ENCODE assay signal across 19 cellular contexts in genomic region chr11:67413266-67413797, GRCh38. TPM values are rescaled to one million over a fixed set of nuclear protein-coding genes. Genes with fewer than 3 reads are reported as not detected.
DNase-seq lines count a peak whose midpoint lies in the region; ATAC-seq and TF ChIP-seq lines count a peak whose summit lies in the region.
"Had no signal": no experiment of that assay in that cellular context is flagged by ENCODE, and none has a peak within 500 bp of the region (broad histone marks: within the 10 kb centered on the region; RNA-seq: fewer than 3 reads in every experiment).

No MANE protein-coding gene starts in this region.

- DNase-seq in activated naive CD4-positive, alpha-beta T cell treated with anti-CD3 and anti-CD28 coated beads, Interleukin-2, amount 50 U/mL, for 16 hours: no peak
- DNase-seq in activated B cell treated with CpG ODN at 0.5 μM for 24 hours (no peak), glutamatergic neuron (no peak), GM19240 (ENCODE audit: insufficient read length, low spot score) (no peak), SW 1271 (lab: John Stamatoyannopoulos, UW) (no peak), retina (no peak)
- DNase-seq: activated CD4-positive, alpha-beta T cell treated with anti-CD3 and anti-CD28 coated beads, Interleukin-2, amount 50 U/mL, for 1 hour; activated effector memory CD4-positive, alpha-beta T cell treated with Interleukin-2 at 50 U/mL for 16 hours; DMS 273 treated with DMSO at 0.1 percent for 48 hours; GM23248; NCI-H2081 treated with DMSO at 0.1 percent for 48 hours; NCI-H774; nephron progenitor cell; stimulated activated CD4-positive, alpha-beta T cell treated with anti-CD3 and anti-CD28 coated beads, Interleukin-1b, Interleukin-23, amount 100 ng/mL, for 48 hours; tibial artery had no signal

- H3K27me3 Mint-ChIP-seq in activated naive CD4-positive, alpha-beta T cell treated with anti-CD3 and anti-CD28 coated beads, Interleukin-2, amount 50 U/mL, for 24 hours: no peaks in the 10 kb centered on the region
- no peaks in the 10 kb centered on the region for H3K27me3 Mint-ChIP-seq in activated B cell treated with CpG ODN at 0.5 μM for 24 hours
- H3K27me3 Mint-ChIP-seq in glutamatergic neuron (ENCODE audit: unreplicated experiment): peaks cover 19% of the 10 kb centered on the region

- intact Hi-C loops in activated B cell treated with CpG ODN at 0.5 μM for 24 hours (cut with micrococcal nuclease): no loop called here

- H3K36me3 Mint-ChIP-seq in activated naive CD4-positive, alpha-beta T cell treated with anti-CD3 and anti-CD28 coated beads, Interleukin-2, amount 50 U/mL, for 24 hours: no peaks in the 10 kb centered on the region
- peaks cover 4% of the 10 kb centered on the region for H3K36me3 Mint-ChIP-seq in activated B cell treated with CpG ODN at 0.5 μM for 24 hours (ENCODE audit: low read depth)
- no peaks in the 10 kb centered on the region for H3K36me3 Mint-ChIP-seq in glutamatergic neuron (ENCODE audit: unreplicated experiment)

- peak overlapping the region; percentile 60 for H3K27ac Mint-ChIP-seq in activated naive CD4-positive, alpha-beta T cell treated with anti-CD3 and anti-CD28 coated beads, Interleukin-2, amount 50 U/mL, for 24 hours
- H3K27ac Mint-ChIP-seq in activated B cell treated with CpG ODN at 0.5 μM for 24 hours: peak overlapping the region; percentile 76
- peak overlapping the region; percentile 55 for H3K27ac Mint-ChIP-seq in glutamatergic neuron (ENCODE audit: unreplicated experiment)
- H3K27ac Mint-ChIP-seq: nephron progenitor cell had no signal

- H3K27ac ChIP-seq in temporal lobe (ENCODE audit: low read depth, low read length): peak overlapping the region; percentile 100
- H3K27ac ChIP-seq: GM23248, right atrium auricular region, tibial artery had no signal

- no peak for ATAC-seq in activated B cell treated with CpG ODN at 0.5 μM for 24 hours (ENCODE audit: low read depth)

- H3K9me3 Mint-ChIP-seq in activated naive CD4-positive, alpha-beta T cell treated with anti-CD3 and anti-CD28 coated beads, Interleukin-2, amount 50 U/mL, for 24 hours: no peaks in the 10 kb centered on the region
- no peaks in the 10 kb centered on the region for H3K9me3 Mint-ChIP-seq in activated B cell treated with CpG ODN at 0.5 μM for 24 hours
- H3K9me3 Mint-ChIP-seq in glutamatergic neuron (ENCODE audit: unreplicated experiment): no peaks in the 10 kb centered on the region
- H3K9me3 Mint-ChIP-seq: nephron progenitor cell had no signal

- CTCF ChIA-PET in activated B cell treated with CpG ODN at 0.5 μM for 24 hours (lab: Charles Lee): interaction anchor here (2.8 to 3.2 kb wide), 2 partner anchors 10 to 12 kb away, joined by 9 to 18 read pairs; partner anchors contain the start of genes PPP1CA and TBC1D10C

- H3K4me1 Mint-ChIP-seq in activated naive CD4-positive, alpha-beta T cell treated with anti-CD3 and anti-CD28 coated beads, Interleukin-2, amount 50 U/mL, for 24 hours: peaks cover 82% of the 10 kb centered on the region
- H3K4me1 Mint-ChIP-seq in activated B cell treated with CpG ODN at 0.5 μM for 24 hours: peaks cover 84% of the 10 kb centered on the region
- peaks cover 6% of the 10 kb centered on the region for H3K4me1 Mint-ChIP-seq in glutamatergic neuron (ENCODE audit: low read depth, unreplicated experiment)

- POLR2A ChIA-PET in activated B cell treated with CpG ODN at 0.5 μM for 24 hours (lab: Charles Lee): interaction anchor here (0.5 to 13.9 kb wide), 20 partner anchors 11 to 171 kb away, joined by 3 to 404 read pairs (median 5); partner anchors contain the start of genes AIP, CDK2AP2, CORO1B and POLD4

- TF ChIP-seq CTCF in activated B cell treated with CpG ODN at 0.5 μM for 24 hours (IDR thresholded peaks at IDR 0.05) (no peak), glutamatergic neuron (IDR thresholded peaks at IDR 0.05; ENCODE audit: partially characterized antibody, unreplicated experiment) (no peak)

- peak overlapping the region; percentile 71 for H3K4me3 Mint-ChIP-seq in activated naive CD4-positive, alpha-beta T cell treated with anti-CD3 and anti-CD28 coated beads, Interleukin-2, amount 50 U/mL, for 24 hours
- H3K4me3 Mint-ChIP-seq in activated B cell treated with CpG ODN at 0.5 μM for 24 hours (peak overlapping the region; percentile 41), glutamatergic neuron (ENCODE audit: unreplicated experiment) (peak overlapping the region; percentile 44)
- H3K4me3 Mint-ChIP-seq: nephron progenitor cell had no signal

RNA-seq across cellular contexts. Expression of gene CARNS1, which starts 2.1 kb away (rescaled TPM):
- total RNA-seq in activated B cell treated with CpG ODN at 0.5 μM for 24 hours: 5.7 and 6.3 TPM in 2 replicates
- total RNA-seq in glutamatergic neuron (ENCODE audit: unreplicated experiment): 0.07 TPM
- total RNA-seq in temporal lobe: 0.25 TPM
- total RNA-seq: HT1080 had no signal

RNA-seq across cellular contexts. Expression of gene TBC1D10C, which starts 9.4 kb away (rescaled TPM):
- total RNA-seq in activated B cell treated with CpG ODN at 0.5 μM for 24 hours: 158 and 163 TPM in 2 replicates
- not detected for total RNA-seq in glutamatergic neuron (ENCODE audit: unreplicated experiment)
- 0.25 TPM for total RNA-seq in temporal lobe
- total RNA-seq: GM23248 had no signal

RNA-seq across cellular contexts. Expression of gene PPP1CA, which starts 11.7 kb away (rescaled TPM):
- total RNA-seq in activated B cell treated with CpG ODN at 0.5 μM for 24 hours: 349 and 354 TPM in 2 replicates
- 163 TPM for total RNA-seq in glutamatergic neuron (ENCODE audit: unreplicated experiment)
- total RNA-seq in temporal lobe: 46.0 TPM

RNA-seq across cellular contexts. Expression of gene RPS6KB2, which starts 15.0 kb away (rescaled TPM):
- total RNA-seq in activated B cell treated with CpG ODN at 0.5 μM for 24 hours: 66.9 and 74.5 TPM in 2 replicates
- 69.0 TPM for total RNA-seq in glutamatergic neuron (ENCODE audit: unreplicated experiment)
- total RNA-seq in temporal lobe: 15.7 TPM

RNA-seq across cellular contexts. Expression of gene RAD9A, which starts 21.5 kb away (rescaled TPM):
- total RNA-seq in activated B cell treated with CpG ODN at 0.5 μM for 24 hours: 30.4 and 35.2 TPM in 2 replicates
- 12.1 TPM for total RNA-seq in glutamatergic neuron (ENCODE audit: unreplicated experiment)
- 19.9 TPM for total RNA-seq in temporal lobe

Comparison
In these comparisons a context has a peak if more than half of its experiments do, and no peak if none do; other contexts are left out.
1. RNA of gene TBC1D10C, which starts 9.4 kb away (total RNA-seq): 158 to 163 TPM in activated B cell treated with CpG ODN at 0.5 μM for 24 hours; 0.25 TPM in temporal lobe (single experiment) and not detected in glutamatergic neuron (single experiment); every median in the first group is over 100 times any median in the second.
2. Peak in every context shown above with its lines, with median percentiles within 50 percentile points of each other: H3K27ac Mint-ChIP-seq and H3K4me3 Mint-ChIP-seq.